Comparison of ENCODE assay signal across 21 cellular contexts in the genomic region with DNA sequence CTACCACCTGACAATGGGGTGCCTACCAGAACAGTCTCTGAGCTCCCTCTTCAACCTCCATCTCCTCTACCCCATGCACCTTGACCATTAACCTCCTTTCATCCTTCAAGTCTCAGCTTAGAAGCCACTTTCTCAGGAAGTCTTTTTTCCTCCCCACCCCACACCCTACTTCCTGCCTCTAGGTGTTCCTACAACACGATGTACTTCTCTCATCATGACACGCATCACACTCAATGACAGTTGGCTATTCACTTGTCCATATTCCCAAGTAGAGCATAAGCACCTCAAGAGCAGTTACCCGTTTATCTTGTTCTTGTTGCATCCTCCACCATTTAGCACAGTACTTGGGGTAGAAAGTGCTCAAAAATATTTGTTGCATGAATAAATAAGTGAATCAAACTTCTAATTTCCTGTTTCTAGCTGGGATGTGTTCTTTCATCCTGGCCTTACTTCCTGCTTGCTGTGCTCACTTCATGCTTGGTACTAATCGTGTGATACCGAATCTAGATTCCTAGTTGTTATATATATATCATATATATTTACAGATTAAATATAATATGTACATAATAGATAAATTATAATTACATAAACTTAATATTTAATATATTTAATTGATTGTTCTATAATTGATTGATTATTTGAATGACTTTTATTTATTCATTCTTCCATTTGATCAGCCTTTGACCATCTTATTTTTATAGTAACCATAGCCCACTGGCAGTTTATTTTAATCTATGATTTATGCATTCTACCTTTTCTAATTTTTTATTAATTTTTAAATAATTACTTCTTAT.
DNase-seq lines count a peak whose midpoint lies in the region; ATAC-seq and TF ChIP-seq lines count a peak whose summit lies in the region.
"Had no signal": no experiment of that assay in that cellular context is flagged by ENCODE, and none has a peak within 500 bp of the region (broad histone marks: within the 10 kb centered on the region; RNA-seq: fewer than 3 reads in every experiment).

No MANE protein-coding gene starts in this region.

- POLR2A ChIA-PET in activated CD4-positive, alpha-beta memory T cell treated with anti-CD3 and anti-CD28 coated beads for 36 hours (lab: Charles Lee) = no interaction called here

- peaks cover 60% of the 10 kb centered on the region for H3K4me1 ChIP-seq in foreskin keratinocyte
- H3K4me1 ChIP-seq in aorta (ENCODE audit: control insufficient read depth in 1 of 2, insufficient read depth in 2 of 2, low read length in 2 of 2) = no peaks in the 10 kb centered on the region
- H3K4me1 ChIP-seq: colonic mucosa, esophagus muscularis mucosa, heart right ventricle, sigmoid colon had no signal

- peak overlapping the region; percentile 65 for H3K27ac Mint-ChIP-seq in activated CD4-positive, alpha-beta memory T cell treated with anti-CD3 and anti-CD28 coated beads for 36 hours

- no peak for TF ChIP-seq CTCF in foreskin keratinocyte (conservative IDR thresholded peaks at IDR 0.05)

- H3K4me3 ChIP-seq in aorta (ENCODE audit: low read length in 2 of 2) = no peak overlapping the region
- H3K4me3 ChIP-seq: colonic mucosa, esophagus muscularis mucosa, heart right ventricle, sigmoid colon had no signal

- peaks cover 5% of the 10 kb centered on the region for H3K36me3 Mint-ChIP-seq in activated CD4-positive, alpha-beta memory T cell treated with anti-CD3 and anti-CD28 coated beads for 36 hours

- DNase-seq in DMS53 (lab: John Stamatoyannopoulos, UW) (peak; percentile 44), DMS53 treated with DMSO at 0.1 percent for 48 hours (lab: John Stamatoyannopoulos, UW; ENCODE audit: unreplicated experiment) (no peak), HCEC 1CT (peak; percentile 39), foreskin keratinocyte (peak; percentile 53 to 72), HUDEP-2 (lab: John Stamatoyannopoulos, UW; ENCODE audit: unreplicated experiment in 76 of 76) (no peak), NCI-H69 (lab: John Stamatoyannopoulos, UW) (no peak), aorta (no peak)
- DNase-seq in activated CD4-positive, alpha-beta memory T cell treated with anti-CD3 and anti-CD28 coated beads for 36 hours = no peak
- DNase-seq: colonic mucosa; DMS153; heart right ventricle; left cardiac atrium; NCI-H187; NCI-H748 treated with DMSO at 0.1 percent for 48 hours; nucleus accumbens; RPMI8226; sigmoid colon; stimulated activated CD4-positive, alpha-beta T cell treated with anti-CD3 and anti-CD28 coated beads, Interleukin-4, amount 100 ng/mL, for 24 hours had no signal

- H3K4me3 Mint-ChIP-seq in activated CD4-positive, alpha-beta memory T cell treated with anti-CD3 and anti-CD28 coated beads for 36 hours = no peak overlapping the region

- no peak for ATAC-seq in foreskin keratinocyte
- no peak for ATAC-seq in aorta (ENCODE audit: low FRiP score)
- ATAC-seq: heart right ventricle, left cardiac atrium had no signal

- H3K27ac ChIP-seq in foreskin keratinocyte (peak overlapping the region; percentile 98), aorta (ENCODE audit: low read depth in 1 of 2, low read length in 2 of 2) (no peak overlapping the region)
- H3K27ac ChIP-seq: 22Rv1, C4-2B, colonic mucosa, esophagus muscularis mucosa, heart right ventricle, sigmoid colon had no signal

- no peaks in the 10 kb centered on the region for H3K27me3 ChIP-seq in foreskin keratinocyte
- H3K27me3 ChIP-seq in aorta (ENCODE audit: control insufficient read depth in 1 of 2, insufficient read depth in 2 of 2, low read length in 1 of 2) = no peaks in the 10 kb centered on the region
- H3K27me3 ChIP-seq: colonic mucosa, sigmoid colon had no signal

- H3K4me1 Mint-ChIP-seq in activated CD4-positive, alpha-beta memory T cell treated with anti-CD3 and anti-CD28 coated beads for 36 hours (ENCODE audit: low read depth) = peaks cover 58% of the 10 kb centered on the region

- CTCF ChIA-PET in activated CD4-positive, alpha-beta memory T cell treated with anti-CD3 and anti-CD28 coated beads for 36 hours (lab: Charles Lee) = interaction anchor here (3.2 kb wide), 1 partner anchor 57 kb away, joined by 12 read pairs; no protein-coding TSS in a partner anchor

- intact Hi-C loops in activated CD4-positive, alpha-beta memory T cell treated with anti-CD3 and anti-CD28 coated beads for 36 hours (cut with micrococcal nuclease) = loop anchor here (2.0 to 5.0 kb wide), 2 partner anchors 203 to 261 kb away; partner anchors contain the start of gene BARX2
- intact Hi-C loops in aorta (cut with DNase I) = no loop called here

- no peaks in the 10 kb centered on the region for H3K36me3 ChIP-seq in aorta (ENCODE audit: control insufficient read depth in 1 of 2, insufficient read depth in 2 of 2, low read length in 1 of 2)
- H3K36me3 ChIP-seq: colonic mucosa, esophagus muscularis mucosa, heart right ventricle, sigmoid colon had no signal

- no peaks in the 10 kb centered on the region for H3K9me3 ChIP-seq in aorta (ENCODE audit: control insufficient read depth, low read length)
- H3K9me3 ChIP-seq: colonic mucosa, esophagus muscularis mucosa, heart right ventricle, sigmoid colon had no signal

- no peaks in the 10 kb centered on the region for H3K9me3 Mint-ChIP-seq in activated CD4-positive, alpha-beta memory T cell treated with anti-CD3 and anti-CD28 coated beads for 36 hours

- H3K27me3 Mint-ChIP-seq in activated CD4-positive, alpha-beta memory T cell treated with anti-CD3 and anti-CD28 coated beads for 36 hours = no peaks in the 10 kb centered on the region

- 68 to 84% methylated on average over 5 of the region's 5 CpGs for WGBS in aorta, 2 donors

Comparison
In these comparisons a context has a peak if more than half of its experiments do, and no peak if none do; other contexts are left out.
1. DNase-seq: peak in DMS53 (single experiment), HCEC 1CT (single experiment) and foreskin keratinocyte (2 of 2); none in DMS53 treated with DMSO at 0.1 percent for 48 hours (single experiment), activated CD4-positive, alpha-beta memory T cell treated with anti-CD3 and anti-CD28 coated beads for 36 hours (single experiment), HUDEP-2 (0 of 76), NCI-H69 (single experiment) and aorta (0 of 2).